In genomic region chr3:22720596-22720995, GRCh38 we compare ENCODE assay signal across 3 cellular contexts.
"Had no signal": no experiment of that assay in that cellular context is flagged by ENCODE, and none has a peak within 500 bp of the region (broad histone marks: within the 10 kb centered on the region; RNA-seq: fewer than 3 reads in every experiment).

No MANE protein-coding gene starts in this region.

- DNase-seq: IMR-90, KBM-7, KG1 had no signal
